ENCODE assay signal across 8 cellular contexts in the genomic region with DNA sequence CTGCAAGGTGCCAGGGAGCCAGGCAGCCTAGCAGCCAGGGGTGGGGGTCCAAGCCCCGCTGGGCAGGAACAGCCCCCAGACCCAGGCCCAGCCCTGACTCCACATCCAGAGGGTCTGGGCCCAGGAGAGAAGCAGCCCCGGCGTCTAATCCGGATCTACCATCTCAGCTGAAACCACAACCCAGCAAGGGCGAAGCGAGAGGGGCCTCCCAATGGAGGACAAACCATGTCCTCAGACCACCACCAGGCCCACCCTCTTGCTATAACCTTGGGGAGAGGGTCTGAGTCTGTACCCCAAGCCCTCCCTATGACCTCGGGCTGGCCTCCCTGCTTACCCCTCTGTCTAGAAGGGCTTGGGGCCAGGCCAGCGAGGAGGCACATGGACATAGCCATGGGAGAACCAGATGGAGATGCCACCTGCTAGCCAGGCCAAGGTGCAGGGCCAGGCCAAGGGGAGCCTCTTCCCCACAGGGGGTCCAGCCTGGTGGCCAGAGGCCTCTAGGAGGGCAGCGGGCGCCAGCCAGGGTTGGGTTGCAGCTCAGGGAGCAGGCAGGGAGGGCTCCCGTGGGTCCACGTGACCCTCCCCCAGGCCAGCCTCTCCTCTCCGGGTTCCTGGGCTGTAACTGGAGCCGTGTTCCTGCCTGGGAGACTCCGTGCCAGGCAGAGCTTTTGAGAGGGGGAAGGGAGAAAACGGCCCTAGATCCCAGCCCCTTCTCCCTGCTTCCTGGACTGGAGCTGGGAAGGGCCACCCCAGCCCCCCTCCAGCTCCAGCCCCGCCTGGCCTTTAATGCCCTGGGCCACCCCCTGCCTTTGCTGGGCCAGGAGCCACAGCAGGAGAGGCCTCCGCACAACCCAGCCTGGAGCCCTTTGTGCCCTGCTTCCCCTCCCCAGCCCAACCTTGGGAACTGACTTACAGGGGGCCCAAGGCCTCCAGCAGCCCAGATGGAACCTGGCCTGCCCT. TPM values are rescaled to one million over a fixed set of nuclear protein-coding genes. Genes with fewer than 3 reads are reported as not detected.
DNase-seq lines count a peak whose midpoint lies in the region; ATAC-seq and TF ChIP-seq lines count a peak whose summit lies in the region.

No MANE protein-coding gene starts in this region.

- peak overlapping the region; percentile 43 to 79 (median 61) for H3K4me3 ChIP-seq in esophagus squamous epithelium
- H3K4me3 ChIP-seq in ovary, result peak overlapping the region; percentile 67
- no peak overlapping the region for H3K4me3 ChIP-seq in Caco-2 (ENCODE audit: low read depth, low read length)

- no peak overlapping the region for H3K4me3 Mint-ChIP-seq in Caco-2 (ENCODE audit: unreplicated experiment)
- H3K4me3 Mint-ChIP-seq in stimulated activated effector memory CD8-positive, alpha-beta T cell treated with anti-CD3 and anti-CD28 coated beads, Interleukin-12 subunit alpha, Interleukin-12 subunit beta, amount 100 ng/mL, for 72 hours, result no peak overlapping the region

- TF ChIP-seq POLR2A in esophagus squamous epithelium (IDR thresholded peaks at IDR 0.05), result no peak
- no peak for TF ChIP-seq POLR2A in ovary (IDR thresholded peaks at IDR 0.05)

- H3K4me1 ChIP-seq in esophagus squamous epithelium, result peaks cover 32 to 86% (median 33%) of the 10 kb centered on the region in 3 donors
- peaks cover 10% of the 10 kb centered on the region for H3K4me1 ChIP-seq in ovary (ENCODE audit: insufficient read depth)
- peaks cover 9% of the 10 kb centered on the region for H3K4me1 ChIP-seq in Caco-2

- TF ChIP-seq CTCF in esophagus squamous epithelium (IDR thresholded peaks at IDR 0.05) (no peak), ovary (IDR thresholded peaks at IDR 0.05) (no peak), Caco-2 (IDR thresholded peaks at IDR 0.05; ENCODE audit: insufficient read depth in 1 of 2, low read depth in 1 of 2, low read length in 1 of 2, severe bottlenecking in 1 of 2, unreplicated experiment in 1 of 2) (no peak)

- intact Hi-C loops in esophagus squamous epithelium (cut with DNase I), result loop anchor here (5.0 kb wide), 1 partner anchor 183 kb away; no protein-coding TSS in a partner anchor
- intact Hi-C loops in ovary (cut with DNase I), result loop anchor here (5.0 to 10.0 kb wide), 4 partner anchors 180 to 463 kb away; partner anchors contain the start of genes JMJD4 (in 2 of the 4) and SNAP47 (in 2 of the 4)
- intact Hi-C loops in Caco-2 (cut with micrococcal nuclease; ENCODE audit: unreplicated experiment), result no loop called here

- no peaks in the 10 kb centered on the region for H3K27me3 Mint-ChIP-seq in Caco-2 (ENCODE audit: insufficient read depth, unreplicated experiment)

- peak overlapping the region; percentile 85 to 93 (median 87) for H3K27ac ChIP-seq in esophagus squamous epithelium
- H3K27ac ChIP-seq in ovary, result peak overlapping the region; percentile 60 to 70

- H3K36me3 Mint-ChIP-seq in Caco-2 (ENCODE audit: insufficient read depth, unreplicated experiment), result peaks cover 10% of the 10 kb centered on the region
- no peaks in the 10 kb centered on the region for H3K36me3 Mint-ChIP-seq in stimulated activated effector memory CD8-positive, alpha-beta T cell treated with anti-CD3 and anti-CD28 coated beads, Interleukin-12 subunit alpha, Interleukin-12 subunit beta, amount 100 ng/mL, for 72 hours

- H3K27ac Mint-ChIP-seq in Caco-2 (ENCODE audit: unreplicated experiment), result no peak overlapping the region
- H3K27ac Mint-ChIP-seq in stimulated activated effector memory CD8-positive, alpha-beta T cell treated with anti-CD3 and anti-CD28 coated beads, Interleukin-12 subunit alpha, Interleukin-12 subunit beta, amount 100 ng/mL, for 72 hours, result no peak overlapping the region

- H3K9me3 Mint-ChIP-seq in Caco-2 (ENCODE audit: unreplicated experiment), result no peaks in the 10 kb centered on the region
- H3K9me3 Mint-ChIP-seq in stimulated activated effector memory CD8-positive, alpha-beta T cell treated with anti-CD3 and anti-CD28 coated beads, Interleukin-12 subunit alpha, Interleukin-12 subunit beta, amount 100 ng/mL, for 72 hours, result no peaks in the 10 kb centered on the region

- peaks cover 0 to 39% (median 0%) of the 10 kb centered on the region in 4 donors for H3K27me3 ChIP-seq in esophagus squamous epithelium
- H3K27me3 ChIP-seq in ovary, result no peaks in the 10 kb centered on the region
- no peaks in the 10 kb centered on the region for H3K27me3 ChIP-seq in Caco-2 (replicated peaks; ENCODE audit: control insufficient read depth, insufficient read depth, low read length)

- H3K36me3 ChIP-seq in esophagus squamous epithelium (no peaks in the 10 kb centered on the region), ovary (no peaks in the 10 kb centered on the region), Caco-2 (ENCODE audit: control insufficient read depth, insufficient read depth, low read length) (no peaks in the 10 kb centered on the region)

- H3K4me1 Mint-ChIP-seq in Caco-2 (ENCODE audit: low read depth, unreplicated experiment), result no peaks in the 10 kb centered on the region
- peaks cover 6% of the 10 kb centered on the region for H3K4me1 Mint-ChIP-seq in stimulated activated effector memory CD8-positive, alpha-beta T cell treated with anti-CD3 and anti-CD28 coated beads, Interleukin-12 subunit alpha, Interleukin-12 subunit beta, amount 100 ng/mL, for 72 hours

- ATAC-seq in HG03354 (IDR thresholded peaks at IDR 0.05; ENCODE audit: poor library complexity, severe bottlenecking, unreplicated experiment), result no peak
- no peak for ATAC-seq in stimulated activated effector memory CD8-positive, alpha-beta T cell treated with anti-CD3 and anti-CD28 coated beads, Interleukin-12 subunit alpha, Interleukin-12 subunit beta, amount 100 ng/mL, for 72 hours

- DNase-seq in DMS79 (lab: John Stamatoyannopoulos, UW), result peak; percentile 41
- peak; percentile 74 for DNase-seq in NCI-H2107 (lab: John Stamatoyannopoulos, UW)
- no peak for DNase-seq in esophagus squamous epithelium (lab: John Stamatoyannopoulos, UW)
- DNase-seq in ovary, result peak in 3 of 5 donors; percentile 25 to 46 (median 36)
- no peak for DNase-seq in Caco-2
- no peak for DNase-seq in pons (ENCODE audit: low spot score)
- no peak for DNase-seq in stimulated activated effector memory CD8-positive, alpha-beta T cell treated with anti-CD3 and anti-CD28 coated beads, Interleukin-12 subunit alpha, Interleukin-12 subunit beta, amount 100 ng/mL, for 72 hours (ENCODE audit: low spot score in 2 of 2)

- POLR2A ChIA-PET in Caco-2 (lab: Charles Lee), result no interaction called here

- CTCF ChIA-PET in Caco-2 (lab: Charles Lee), result no interaction called here

- BruUV-seq in Caco-2 (replicated peaks; lab: Mats Ljungman, UMichigan), result no TSS peak

- TF ChIP-seq EP300 in ovary (IDR thresholded peaks at IDR 0.05), result no peak

- 43 to 85% methylated on average over 4 of the region's 18 CpGs for WGBS in esophagus squamous epithelium, 2 donors
- WGBS in ovary, 3 donors, result 73 to 91% (median 85%) methylated on average over 16 to 18 of the region's 18 CpGs

- H3K9me3 ChIP-seq in esophagus squamous epithelium, result no peaks in the 10 kb centered on the region
- H3K9me3 ChIP-seq in ovary, result no peaks in the 10 kb centered on the region
- no peaks in the 10 kb centered on the region for H3K9me3 ChIP-seq in Caco-2

RNA-seq across cellular contexts. Expression of gene WNT9A, which starts 2.5 kb away (rescaled TPM):
- 1 to 10 TPM; 1.7 to 5.9 (median 2.8) TPM for total RNA-seq in esophagus squamous epithelium
- total RNA-seq in ovary, result 10 to 100 TPM in 3 of 7 donors, 1 to 10 TPM in 4; 3.9 to 15.9 (median 9.8) TPM
- 10 to 100 TPM in 1 of 2 donors, 1 to 10 TPM in 1; 1.1 to 10.8 TPM for polyA plus RNA-seq in ovary
- total RNA-seq in Caco-2 (2022), result 0.32 and 0.68 TPM in 2 replicates

Comparison
In these comparisons a context has a peak if more than half of its experiments do, and no peak if none do; other contexts are left out.
1. DNase-seq: peak in DMS79 (single experiment), NCI-H2107 (single experiment) and ovary (3 of 5); none in esophagus squamous epithelium (single experiment), Caco-2 (0 of 2), pons (single experiment) and stimulated activated effector memory CD8-positive, alpha-beta T cell treated with anti-CD3 and anti-CD28 coated beads, Interleukin-12 subunit alpha, Interleukin-12 subunit beta, amount 100 ng/mL, for 72 hours (0 of 2).